15 cellular contexts compared by ENCODE assay signal in the genomic region with DNA sequence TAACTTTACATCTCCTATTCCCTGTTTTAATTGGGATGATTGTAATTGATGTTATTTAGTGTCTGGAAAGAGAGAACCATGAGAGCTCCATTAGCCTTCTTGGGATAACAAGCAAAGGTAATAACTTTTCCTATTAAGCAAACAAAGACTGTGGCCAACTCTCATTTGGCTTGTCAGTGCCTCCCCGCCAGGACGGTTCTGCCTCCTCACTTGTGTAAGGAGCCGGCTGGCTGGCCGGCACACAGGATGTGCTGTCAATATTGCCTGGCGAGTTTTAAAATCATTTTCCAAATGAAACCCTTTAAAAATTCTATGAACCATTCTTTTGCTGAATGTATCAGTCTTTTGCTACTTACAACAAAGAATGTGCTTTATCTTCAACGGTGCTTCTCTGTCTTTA.
DNase-seq lines count a peak whose midpoint lies in the region; ATAC-seq and TF ChIP-seq lines count a peak whose summit lies in the region.
"Had no signal": no experiment of that assay in that cellular context is flagged by ENCODE, and none has a peak within 500 bp of the region (broad histone marks: within the 10 kb centered on the region; RNA-seq: fewer than 3 reads in every experiment).

No MANE protein-coding gene starts in this region.

- H3K23ac ChIP-seq in H9 (ENCODE audit: insufficient read length, low read depth, low read length) (no peak overlapping the region), neuronal stem cell (ENCODE audit: low read depth, low read length, poor library complexity) (no peak overlapping the region)

- TF ChIP-seq CTCF in H9 (conservative IDR thresholded peaks at IDR 0.05): no peak
- no peak for TF ChIP-seq CTCF in ovary (IDR thresholded peaks at IDR 0.05)

- TF ChIP-seq EP300 in ovary (IDR thresholded peaks at IDR 0.05): no peak

- H2BK12ac ChIP-seq in H9 (ENCODE audit: insufficient read length, low read depth, low read length) (no peak overlapping the region), neuronal stem cell (ENCODE audit: low read length) (no peak overlapping the region)

- H3K27me3 Mint-ChIP-seq in H9 (ENCODE audit: low read depth): no peaks in the 10 kb centered on the region
- H3K27me3 Mint-ChIP-seq: activated naive CD8-positive, alpha-beta T cell treated with anti-CD3 and anti-CD28 coated beads, Interleukin-2, amount 10 ng/mL, durations not matched to agents 7 days and 5 days; central memory CD8-positive, alpha-beta T cell had no signal

- no peak overlapping the region for H3K4me3 Mint-ChIP-seq in H9
- H3K4me3 Mint-ChIP-seq: activated naive CD8-positive, alpha-beta T cell treated with anti-CD3 and anti-CD28 coated beads, Interleukin-2, amount 10 ng/mL, durations not matched to agents 7 days and 5 days; central memory CD8-positive, alpha-beta T cell; HFFc6; immature natural killer cell had no signal

- H3K4me2 ChIP-seq in H9 (ENCODE audit: insufficient read depth, insufficient read length, low read length): no peak overlapping the region
- H3K4me2 ChIP-seq in neuronal stem cell (ENCODE audit: insufficient read depth, low read length, poor library complexity, severe bottlenecking): no peak overlapping the region

- H3K27ac Mint-ChIP-seq in H9: 0 out of 7 replicates have a peak overlapping the region, but pooled peaks have one; percentile 9 to 58 (median 24)
- H3K27ac Mint-ChIP-seq: activated naive CD8-positive, alpha-beta T cell treated with anti-CD3 and anti-CD28 coated beads, Interleukin-2, amount 10 ng/mL, durations not matched to agents 7 days and 5 days; HFFc6; immature natural killer cell had no signal

- H3K79me1 ChIP-seq in H9 (ENCODE audit: insufficient read depth, low read depth, low read length, poor library complexity, severe bottlenecking) (no peaks in the 10 kb centered on the region), neuronal stem cell (ENCODE audit: low read depth, low read length) (no peaks in the 10 kb centered on the region)

- no peaks in the 10 kb centered on the region for H3K9me3 Mint-ChIP-seq in H9
- H3K9me3 Mint-ChIP-seq: activated naive CD8-positive, alpha-beta T cell treated with anti-CD3 and anti-CD28 coated beads, Interleukin-2, amount 10 ng/mL, durations not matched to agents 7 days and 5 days; HFFc6 had no signal

- no peak overlapping the region for H4K8ac ChIP-seq in H9 (replicated peaks; ENCODE audit: insufficient read length, low read depth, low read length)
- H4K8ac ChIP-seq in neuronal stem cell (ENCODE audit: low read depth, low read length): no peak overlapping the region

- no peak for ATAC-seq in GM21619 (IDR thresholded peaks at IDR 0.05; ENCODE audit: unreplicated experiment)

- peaks cover 9 to 12% of the 10 kb centered on the region in 2 experiments for H3K4me1 Mint-ChIP-seq in H9
- H3K4me1 Mint-ChIP-seq: activated naive CD8-positive, alpha-beta T cell treated with anti-CD3 and anti-CD28 coated beads, Interleukin-2, amount 10 ng/mL, durations not matched to agents 7 days and 5 days; central memory CD8-positive, alpha-beta T cell; immature natural killer cell had no signal

- H2AK5ac ChIP-seq in H9 (ENCODE audit: insufficient read length, low read length) (no peak overlapping the region), neuronal stem cell (ENCODE audit: low read depth, low read length) (no peak overlapping the region)

- no peak overlapping the region for H3K56ac ChIP-seq in H9 (ENCODE audit: insufficient read length, low read depth, low read length)

- DNase-seq in H9 (no peak), NCI-H146 (lab: John Stamatoyannopoulos, UW) (peak; percentile 84), adipocyte (ENCODE audit: low read depth) (no peak), neuronal stem cell (ENCODE audit: low spot score) (peak; percentile 11), ovary (no peak), NCI-H524 (lab: John Stamatoyannopoulos, UW) (no peak)
- DNase-seq: activated naive CD8-positive, alpha-beta T cell treated with anti-CD3 and anti-CD28 coated beads, Interleukin-2, amount 10 ng/mL, durations not matched to agents 7 days and 5 days; gastrocnemius medialis; immature natural killer cell; tibial artery had no signal

- H2BK15ac ChIP-seq in H9 (ENCODE audit: low read depth, low read length) (no peak overlapping the region), neuronal stem cell (ENCODE audit: low read length) (no peak overlapping the region)

- no peak overlapping the region for H3K18ac ChIP-seq in H9 (ENCODE audit: insufficient read length, low read depth, low read length)
- H3K18ac ChIP-seq in neuronal stem cell (ENCODE audit: low read length): no peak overlapping the region

- H3K4me1 ChIP-seq in H9 (ENCODE audit: insufficient read depth, low read length): no peaks in the 10 kb centered on the region
- no peaks in the 10 kb centered on the region for H3K4me1 ChIP-seq in adipocyte (ENCODE audit: control insufficient read depth, insufficient read depth, low read length)
- peaks cover 0 to 2% of the 10 kb centered on the region in 2 donors for H3K4me1 ChIP-seq in neuronal stem cell (ENCODE audit: control insufficient read depth in 2 of 2, insufficient read depth in 1 of 2, low read depth in 1 of 2, low read length in 2 of 2)
- H3K4me1 ChIP-seq in ovary (ENCODE audit: insufficient read depth): no peaks in the 10 kb centered on the region
- H3K4me1 ChIP-seq: gastrocnemius medialis, tibial artery had no signal

- H2BK20ac ChIP-seq in H9 (ENCODE audit: low read depth, low read length, poor library complexity, severe bottlenecking): no peak overlapping the region

- no peak overlapping the region for H4K91ac ChIP-seq in H9 (ENCODE audit: insufficient read length, low read depth, low read length)
- H4K91ac ChIP-seq in neuronal stem cell (ENCODE audit: low read depth, low read length, poor library complexity): no peak overlapping the region

- H3K27ac ChIP-seq in H9 (ENCODE audit: insufficient read length, low read depth, low read length) (no peak overlapping the region), neuronal stem cell (replicated peaks; ENCODE audit: low read length) (no peak overlapping the region), ovary (no peak overlapping the region)
- H3K27ac ChIP-seq: C4-2B, gastrocnemius medialis, tibial artery had no signal

- no peaks in the 10 kb centered on the region for H3K23me2 ChIP-seq in H9 (ENCODE audit: insufficient read length, low read depth, low read length, poor library complexity, severe bottlenecking)

- H3K79me2 ChIP-seq in H9 (ENCODE audit: insufficient read depth, low read length): no peaks in the 10 kb centered on the region

- no peak overlapping the region for H2BK120ac ChIP-seq in H9 (ENCODE audit: low read depth, low read length, poor library complexity, severe bottlenecking)
- H2BK120ac ChIP-seq in neuronal stem cell (ENCODE audit: low read depth, low read length): no peak overlapping the region

- H2AFZ ChIP-seq in H9 (ENCODE audit: low read length) (no peak overlapping the region), neuronal stem cell (ENCODE audit: low read length) (peak overlapping the region; percentile 64)

- intact Hi-C loops in ovary (cut with DNase I): no loop called here

- H4K20me1 ChIP-seq in H9 (ENCODE audit: control insufficient read depth, insufficient read depth, insufficient read length): no peaks in the 10 kb centered on the region

- no peaks in the 10 kb centered on the region for H3K27me3 ChIP-seq in H9 (ENCODE audit: insufficient read depth, low read length)
- no peaks in the 10 kb centered on the region for H3K27me3 ChIP-seq in adipocyte (replicated peaks; ENCODE audit: control insufficient read depth, insufficient read depth, low read length)
- no peaks in the 10 kb centered on the region for H3K27me3 ChIP-seq in neuronal stem cell (ENCODE audit: control insufficient read depth in 3 of 3, insufficient read depth in 3 of 3, low read depth in 1 of 3, low read length in 3 of 3)
- no peaks in the 10 kb centered on the region for H3K27me3 ChIP-seq in ovary
- H3K27me3 ChIP-seq: gastrocnemius medialis, MG63, tibial artery had no signal

- H3K36me3 Mint-ChIP-seq in H9 (ENCODE audit: insufficient read depth in 1 of 3, low read depth in 3 of 3): no peaks in the 10 kb centered on the region; a peak in 1 of 7 replicates
- H3K36me3 Mint-ChIP-seq: activated naive CD8-positive, alpha-beta T cell treated with anti-CD3 and anti-CD28 coated beads, Interleukin-2, amount 10 ng/mL, durations not matched to agents 7 days and 5 days; immature natural killer cell had no signal

- H3K4ac ChIP-seq in H9 (ENCODE audit: low read depth, low read length) (no peak overlapping the region), neuronal stem cell (ENCODE audit: low read length) (no peak overlapping the region)

- peak overlapping the region; percentile 7 for H3K4me3 ChIP-seq in adipocyte (ENCODE audit: low read length)
- no peak overlapping the region for H3K4me3 ChIP-seq in neuronal stem cell (ENCODE audit: low read length in 2 of 2)
- no peak overlapping the region for H3K4me3 ChIP-seq in ovary
- H3K4me3 ChIP-seq: gastrocnemius medialis, MG63, tibial artery had no signal

- H3K14ac ChIP-seq in H9 (ENCODE audit: insufficient read depth, low read length) (no peak overlapping the region), neuronal stem cell (ENCODE audit: low read length) (no peak overlapping the region)

- H3K9ac ChIP-seq in H9 (ENCODE audit: extremely low read depth, insufficient read length, low read length) (no peak overlapping the region), adipocyte (ENCODE audit: low read length) (no peak overlapping the region), neuronal stem cell (ENCODE audit: low read depth, low read length, poor library complexity) (no peak overlapping the region)

- no CpG with 5 or more reads among the region's 6 CpGs for WGBS in H9 (ENCODE audit: extremely low coverage, insufficient read length, low lambda C conversion rate)
- WGBS in neuronal stem cell (ENCODE audit: extremely low coverage in 2 of 2, insufficient read length in 2 of 2, insufficient replicate concordance in 1 of 2), 2 donors: no CpG with 5 or more reads among the region's 6 CpGs
- 5 to 7% (median 7%) methylated on average over 6 of the region's 6 CpGs for WGBS in ovary, 3 donors

- H3K36me3 ChIP-seq in adipocyte (ENCODE audit: control insufficient read depth, insufficient read depth, low read length, severe bottlenecking) (no peaks in the 10 kb centered on the region), neuronal stem cell (replicated peaks in 1 of 2; ENCODE audit: control insufficient read depth in 2 of 2, insufficient read depth in 2 of 2, low read length in 2 of 2) (no peaks in the 10 kb centered on the region), ovary (no peaks in the 10 kb centered on the region)
- H3K36me3 ChIP-seq: gastrocnemius medialis, MG63, tibial artery had no signal

- H3K9me3 ChIP-seq in H9 (ENCODE audit: control insufficient read depth, low read depth, low read length): no peaks in the 10 kb centered on the region
- no peaks in the 10 kb centered on the region for H3K9me3 ChIP-seq in adipocyte (ENCODE audit: control insufficient read depth, low read length)
- peaks cover 0 to 3% of the 10 kb centered on the region in 2 donors for H3K9me3 ChIP-seq in neuronal stem cell (replicated peaks in 1 of 2; ENCODE audit: control insufficient read depth in 2 of 2, insufficient read depth in 1 of 2, low read depth in 1 of 2, low read length in 2 of 2)
- H3K9me3 ChIP-seq in ovary: no peaks in the 10 kb centered on the region
- H3K9me3 ChIP-seq: gastrocnemius medialis, MG63, tibial artery had no signal

- H3T11ph ChIP-seq in H9 (ENCODE audit: low read length): no peak overlapping the region

- no peak overlapping the region for H4K5ac ChIP-seq in H9 (ENCODE audit: insufficient read length, low read depth, low read length)

- H2BK5ac ChIP-seq in H9 (ENCODE audit: insufficient read length, low read length) (no peak overlapping the region), neuronal stem cell (ENCODE audit: low read length) (no peak overlapping the region)

- TF ChIP-seq POLR2A in ovary (IDR thresholded peaks at IDR 0.05): no peak

Comparison
In these comparisons a context has a peak if more than half of its experiments do, and no peak if none do; other contexts are left out.
1. DNase-seq: peak in NCI-H146 (single experiment) and neuronal stem cell (single experiment); none in H9 (single experiment), adipocyte (single experiment), ovary (0 of 5) and NCI-H524 (0 of 2).